In the genomic region with DNA sequence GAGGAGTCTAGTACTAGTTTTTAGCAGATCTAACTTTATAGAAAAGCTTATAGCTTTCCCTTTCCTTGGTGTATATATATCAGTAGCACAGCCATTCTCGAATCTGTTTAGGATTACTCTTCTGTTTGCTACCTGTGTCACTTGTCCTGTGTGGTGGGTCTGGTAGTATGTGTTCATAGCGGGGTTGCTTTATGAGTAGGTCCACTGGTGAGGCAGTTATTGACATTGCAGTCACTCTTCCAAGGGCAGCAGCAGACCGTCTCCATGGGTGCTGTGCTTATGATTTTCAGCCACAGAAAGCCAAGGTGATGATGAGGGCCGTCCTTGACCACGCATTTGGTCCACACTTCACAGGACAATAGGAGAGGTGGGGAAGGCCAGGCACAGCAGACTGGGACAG, we compare ENCODE assay signal across 16 cellular contexts.
A peak's percentile ranks its signal among the peaks of the same experiment; 100 is the strongest.
DNase-seq lines count a peak whose midpoint lies in the region; ATAC-seq and TF ChIP-seq lines count a peak whose summit lies in the region.
"Had no signal": no experiment of that assay in that cellular context is flagged by ENCODE, and none has a peak within 500 bp of the region (broad histone marks: within the 10 kb centered on the region; RNA-seq: fewer than 3 reads in every experiment).

No MANE protein-coding gene starts in this region.

- H3K36me3 ChIP-seq in hepatocyte (replicated peaks; ENCODE audit: insufficient read depth, low read depth) (no peaks in the 10 kb centered on the region), mucosa of descending colon (ENCODE audit: low read depth) (no peaks in the 10 kb centered on the region)
- H3K36me3 ChIP-seq: left ventricle myocardium inferior, Peyer's patch had no signal

- H3K4me3 ChIP-seq in hepatocyte (no peak overlapping the region), mucosa of descending colon (no peak overlapping the region)
- H3K4me3 ChIP-seq: left ventricle myocardium inferior, Peyer's patch had no signal

- H3K79me2 ChIP-seq in hepatocyte: peaks cover 3% of the 10 kb centered on the region

- POLR2A ChIA-PET in activated CD8-positive, alpha-beta T cell treated with anti-CD3 and anti-CD28 coated beads for 36 hours (lab: Charles Lee): no interaction called here
- POLR2A ChIA-PET in activated CD8-positive, alpha-beta T cell treated with anti-CD3 and anti-CD28 coated beads, Interleukin-2, amount 10 ng/mL, durations not matched to agents 7 days and 5 days (lab: Charles Lee): no interaction called here

- H3K27me3 ChIP-seq in hepatocyte: no peaks in the 10 kb centered on the region
- H3K27me3 ChIP-seq: Peyer's patch had no signal

- WGBS in hepatocyte (ENCODE audit: low lambda C conversion rate, missing lambda C conversion rate): 97% methylated on average over 5 of the region's 5 CpGs

- H2AFZ ChIP-seq in hepatocyte: no peak overlapping the region

- H3K9me3 Mint-ChIP-seq in activated CD8-positive, alpha-beta T cell treated with anti-CD3 and anti-CD28 coated beads for 36 hours: no peaks in the 10 kb centered on the region
- no peaks in the 10 kb centered on the region for H3K9me3 Mint-ChIP-seq in activated CD8-positive, alpha-beta T cell treated with anti-CD3 and anti-CD28 coated beads, Interleukin-2, amount 10 ng/mL, durations not matched to agents 7 days and 5 days (ENCODE audit: insufficient read depth)
- H3K9me3 Mint-ChIP-seq: naive B cell had no signal

- DNase-seq in activated CD8-positive, alpha-beta T cell treated with anti-CD3 and anti-CD28 coated beads for 36 hours: no peak
- DNase-seq in activated CD8-positive, alpha-beta T cell treated with anti-CD3 and anti-CD28 coated beads, Interleukin-2, amount 10 ng/mL, durations not matched to agents 7 days and 5 days: no peak
- DNase-seq in NCI-H69 (lab: John Stamatoyannopoulos, UW) (peak; percentile 94), hepatocyte (ENCODE audit: low spot score) (no peak), mucosa of descending colon (no peak), NCI-H1048 (lab: John Stamatoyannopoulos, UW) (no peak), G401 (ENCODE audit: low spot score) (no peak)
- DNase-seq: activated effector memory CD4-positive, alpha-beta T cell treated with Interleukin-2 at 50 U/mL for 16 hours; anterior cingulate cortex; Caco-2; foreskin melanocyte; left ventricle myocardium inferior; MM.1S; naive B cell; Peyer's patch had no signal

- no peak overlapping the region for H3K27ac Mint-ChIP-seq in activated CD8-positive, alpha-beta T cell treated with anti-CD3 and anti-CD28 coated beads for 36 hours
- H3K27ac Mint-ChIP-seq in activated CD8-positive, alpha-beta T cell treated with anti-CD3 and anti-CD28 coated beads, Interleukin-2, amount 10 ng/mL, durations not matched to agents 7 days and 5 days: no peak overlapping the region
- H3K27ac Mint-ChIP-seq: naive B cell had no signal

- CTCF ChIA-PET in activated CD8-positive, alpha-beta T cell treated with anti-CD3 and anti-CD28 coated beads for 36 hours (lab: Charles Lee): interaction anchor here (0.6 to 0.8 kb wide), 2 partner anchors 13 to 231 kb away, joined by 3 to 4 read pairs; no protein-coding TSS in a partner anchor
- CTCF ChIA-PET in activated CD8-positive, alpha-beta T cell treated with anti-CD3 and anti-CD28 coated beads, Interleukin-2, amount 10 ng/mL, durations not matched to agents 7 days and 5 days (lab: Charles Lee): no interaction called here

- in situ Hi-C loops in G401 (cut with HindIII; ENCODE audit: low sequenced_read_pairs): no loop called here

- H3K27me3 Mint-ChIP-seq in activated CD8-positive, alpha-beta T cell treated with anti-CD3 and anti-CD28 coated beads for 36 hours: no peaks in the 10 kb centered on the region
- no peaks in the 10 kb centered on the region for H3K27me3 Mint-ChIP-seq in activated CD8-positive, alpha-beta T cell treated with anti-CD3 and anti-CD28 coated beads, Interleukin-2, amount 10 ng/mL, durations not matched to agents 7 days and 5 days (ENCODE audit: low read depth)
- H3K27me3 Mint-ChIP-seq: naive B cell had no signal

- peaks cover 67% of the 10 kb centered on the region for H3K4me1 Mint-ChIP-seq in activated CD8-positive, alpha-beta T cell treated with anti-CD3 and anti-CD28 coated beads for 36 hours (ENCODE audit: low read depth)
- H3K4me1 Mint-ChIP-seq in activated CD8-positive, alpha-beta T cell treated with anti-CD3 and anti-CD28 coated beads, Interleukin-2, amount 10 ng/mL, durations not matched to agents 7 days and 5 days (ENCODE audit: low read depth): peaks cover 39% of the 10 kb centered on the region

- H4K20me1 ChIP-seq in hepatocyte (ENCODE audit: insufficient read depth, poor library complexity, severe bottlenecking): no peaks in the 10 kb centered on the region

- H3K36me3 Mint-ChIP-seq in activated CD8-positive, alpha-beta T cell treated with anti-CD3 and anti-CD28 coated beads for 36 hours (ENCODE audit: low read depth): no peaks in the 10 kb centered on the region
- peaks cover 4% of the 10 kb centered on the region for H3K36me3 Mint-ChIP-seq in activated CD8-positive, alpha-beta T cell treated with anti-CD3 and anti-CD28 coated beads, Interleukin-2, amount 10 ng/mL, durations not matched to agents 7 days and 5 days (ENCODE audit: low read depth)
- H3K36me3 Mint-ChIP-seq: naive B cell had no signal

- H3K9me3 ChIP-seq in hepatocyte (ENCODE audit: low read depth): no peaks in the 10 kb centered on the region
- H3K9me3 ChIP-seq in mucosa of descending colon: no peaks in the 10 kb centered on the region
- H3K9me3 ChIP-seq: Caco-2, left ventricle myocardium inferior, Peyer's patch had no signal

- no peaks in the 10 kb centered on the region for H3K9me2 ChIP-seq in hepatocyte (replicated peaks; ENCODE audit: insufficient read depth)

- peak; percentile 38 for ATAC-seq in activated CD8-positive, alpha-beta T cell treated with anti-CD3 and anti-CD28 coated beads for 36 hours
- ATAC-seq in activated CD8-positive, alpha-beta T cell treated with anti-CD3 and anti-CD28 coated beads, Interleukin-2, amount 10 ng/mL, durations not matched to agents 7 days and 5 days: no peak
- ATAC-seq in HG03280 (IDR thresholded peaks at IDR 0.05; ENCODE audit: unreplicated experiment): peak; percentile 52
- ATAC-seq in mucosa of descending colon: no peak

- intact Hi-C loops in activated CD8-positive, alpha-beta T cell treated with anti-CD3 and anti-CD28 coated beads for 36 hours (cut with micrococcal nuclease): no loop called here
- intact Hi-C loops in mucosa of descending colon (cut with DNase I, micrococcal nuclease): no loop called here

- H3K4me3 Mint-ChIP-seq in activated CD8-positive, alpha-beta T cell treated with anti-CD3 and anti-CD28 coated beads for 36 hours: no peak overlapping the region
- no peak overlapping the region for H3K4me3 Mint-ChIP-seq in activated CD8-positive, alpha-beta T cell treated with anti-CD3 and anti-CD28 coated beads, Interleukin-2, amount 10 ng/mL, durations not matched to agents 7 days and 5 days
- H3K4me3 Mint-ChIP-seq: naive B cell had no signal

- H3K4me2 ChIP-seq in hepatocyte: no peak overlapping the region

- TF ChIP-seq CTCF in activated CD8-positive, alpha-beta T cell treated with anti-CD3 and anti-CD28 coated beads for 36 hours (IDR thresholded peaks at IDR 0.05): no peak
- no peak for TF ChIP-seq CTCF in hepatocyte (IDR thresholded peaks at IDR 0.05; ENCODE audit: poor library complexity)
- no peak for TF ChIP-seq CTCF in mucosa of descending colon (IDR thresholded peaks at IDR 0.05)

- H3K4me1 ChIP-seq in hepatocyte (ENCODE audit: insufficient read depth) (no peaks in the 10 kb centered on the region), mucosa of descending colon (ENCODE audit: low read depth) (peaks cover 28% of the 10 kb centered on the region)
- H3K4me1 ChIP-seq: Peyer's patch had no signal

- peak overlapping the region; percentile 3 for H3K27ac ChIP-seq in hepatocyte
- H3K27ac ChIP-seq: left ventricle myocardium inferior, Peyer's patch had no signal

Comparison
In these comparisons a context has a peak if more than half of its experiments do, and no peak if none do; other contexts are left out.
1. ATAC-seq: peak in activated CD8-positive, alpha-beta T cell treated with anti-CD3 and anti-CD28 coated beads for 36 hours (single experiment) and HG03280 (single experiment); none in activated CD8-positive, alpha-beta T cell treated with anti-CD3 and anti-CD28 coated beads, Interleukin-2, amount 10 ng/mL, durations not matched to agents 7 days and 5 days (single experiment) and mucosa of descending colon (single experiment).